In the genomic region with DNA sequence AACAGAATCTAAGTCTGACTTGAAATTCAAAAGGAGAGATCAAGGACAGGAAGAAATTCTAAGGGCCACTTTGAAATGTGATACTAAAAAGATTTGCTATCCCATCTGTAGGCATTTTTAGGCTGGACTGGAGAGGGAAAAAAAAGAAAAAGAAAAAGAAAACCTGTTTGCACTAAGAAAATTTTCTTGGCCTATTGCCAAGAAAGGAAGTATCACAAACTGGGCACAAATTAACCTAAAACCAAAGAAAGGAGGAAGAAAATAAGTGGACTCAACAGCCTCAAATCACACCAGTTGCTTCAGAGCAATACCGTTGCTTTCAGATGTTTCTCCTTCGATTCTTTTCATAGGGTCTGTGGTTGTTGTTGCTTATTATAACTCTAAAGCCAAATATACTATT, we compare ENCODE assay signal across 14 cellular contexts.
DNase-seq lines count a peak whose midpoint lies in the region; ATAC-seq and TF ChIP-seq lines count a peak whose summit lies in the region.
"Had no signal": no experiment of that assay in that cellular context is flagged by ENCODE, and none has a peak within 500 bp of the region (broad histone marks: within the 10 kb centered on the region; RNA-seq: fewer than 3 reads in every experiment).

No MANE protein-coding gene starts in this region.

- H3K9ac ChIP-seq in BLaER1 treated with 17β-estradiol and CSF1 and Interleukin-3, amounts not matched to agents 10 nM and 100 nM, result no peak overlapping the region; a peak in 1 of 22 replicates
- H3K9ac ChIP-seq: KMS-11 had no signal

- H3K9me3 ChIP-seq in BLaER1 treated with 17β-estradiol and CSF1 and Interleukin-3, amounts not matched to agents 10 nM and 100 nM (replicated peaks in 1 of 11), result no peaks in the 10 kb centered on the region

- H3K4me3 ChIP-seq in BLaER1 treated with 17β-estradiol and CSF1 and Interleukin-3, amounts not matched to agents 10 nM and 100 nM, result no peak overlapping the region
- H3K4me3 ChIP-seq: SK-N-MC had no signal

- H3K27me3 Mint-ChIP-seq in mesothelial cell of epicardium (ENCODE audit: low read depth), result no peaks in the 10 kb centered on the region
- H3K27me3 Mint-ChIP-seq in T-helper 2 cell treated with Interferon-gamma antibody and Interleukin-4, amounts not matched to agents 5 μg/mL and 100 μg/mL, for 36 hours (ENCODE audit: low read depth), result peaks cover 9% of the 10 kb centered on the region

- no peak for TF ChIP-seq CTCF in mesothelial cell of epicardium (IDR thresholded peaks at IDR 0.05; ENCODE audit: unreplicated experiment)

- ATAC-seq in GM18907 (IDR thresholded peaks at IDR 0.05; ENCODE audit: unreplicated experiment), result peak; percentile 10

- H3K4me3 Mint-ChIP-seq in mesothelial cell of epicardium, result peak overlapping the region; percentile 61
- no peak overlapping the region for H3K4me3 Mint-ChIP-seq in T-helper 2 cell treated with Interferon-gamma antibody and Interleukin-4, amounts not matched to agents 5 μg/mL and 100 μg/mL, for 36 hours
- H3K4me3 Mint-ChIP-seq: CD4-positive, alpha-beta T cell had no signal

- no peaks in the 10 kb centered on the region for H4K20me1 ChIP-seq in BLaER1 treated with 17β-estradiol and CSF1 and Interleukin-3, amounts not matched to agents 10 nM and 100 nM

- H3K27ac Mint-ChIP-seq in mesothelial cell of epicardium, result peak overlapping the region; percentile 58
- H3K27ac Mint-ChIP-seq in T-helper 2 cell treated with Interferon-gamma antibody and Interleukin-4, amounts not matched to agents 5 μg/mL and 100 μg/mL, for 36 hours, result no peak overlapping the region
- H3K27ac Mint-ChIP-seq: CD4-positive, alpha-beta T cell had no signal

- no peaks in the 10 kb centered on the region for H3K36me3 ChIP-seq in BLaER1 treated with 17β-estradiol and CSF1 and Interleukin-3, amounts not matched to agents 10 nM and 100 nM

- H3K27ac ChIP-seq in BLaER1 treated with 17β-estradiol and CSF1 and Interleukin-3, amounts not matched to agents 10 nM and 100 nM, result no peak overlapping the region
- H3K27ac ChIP-seq: KMS-11, SK-N-MC had no signal

- H3K4me1 Mint-ChIP-seq in mesothelial cell of epicardium, result peaks cover 31% of the 10 kb centered on the region
- H3K4me1 Mint-ChIP-seq in T-helper 2 cell treated with Interferon-gamma antibody and Interleukin-4, amounts not matched to agents 5 μg/mL and 100 μg/mL, for 36 hours (ENCODE audit: low read depth), result peaks cover 2% of the 10 kb centered on the region

- no peak for TF ChIP-seq RAD21 in Ishikawa (IDR thresholded peaks at IDR 0.05; ENCODE audit: low read depth)

- H3K27me3 ChIP-seq in BLaER1 treated with 17β-estradiol and CSF1 and Interleukin-3, amounts not matched to agents 10 nM and 100 nM, result no peaks in the 10 kb centered on the region

- no peaks in the 10 kb centered on the region for H3K36me3 Mint-ChIP-seq in mesothelial cell of epicardium
- H3K36me3 Mint-ChIP-seq in T-helper 2 cell treated with Interferon-gamma antibody and Interleukin-4, amounts not matched to agents 5 μg/mL and 100 μg/mL, for 36 hours (ENCODE audit: low read depth), result no peaks in the 10 kb centered on the region

- H3K4me2 ChIP-seq in BLaER1 treated with 17β-estradiol and CSF1 and Interleukin-3, amounts not matched to agents 10 nM and 100 nM, result peak overlapping the region in 9 of 11 experiments; percentile 70 to 92 (median 84); a peak in 15 of 22 replicates
- H3K4me2 ChIP-seq: KMS-11 had no signal

- H3K9me3 Mint-ChIP-seq in mesothelial cell of epicardium, result no peaks in the 10 kb centered on the region
- no peaks in the 10 kb centered on the region for H3K9me3 Mint-ChIP-seq in T-helper 2 cell treated with Interferon-gamma antibody and Interleukin-4, amounts not matched to agents 5 μg/mL and 100 μg/mL, for 36 hours
- H3K9me3 Mint-ChIP-seq: CD4-positive, alpha-beta T cell had no signal

- H3K4me1 ChIP-seq in BLaER1 treated with 17β-estradiol and CSF1 and Interleukin-3, amounts not matched to agents 10 nM and 100 nM, result peaks cover 6 to 37% (median 25%) of the 10 kb centered on the region in 10 experiments; a peak in 19 of 20 replicates

- TF ChIP-seq EP300 in Ishikawa (IDR thresholded peaks at IDR 0.05; ENCODE audit: borderline replicate concordance), result no peak

- no peak for DNase-seq in mesothelial cell of epicardium (ENCODE audit: low spot score in 2 of 2, unreplicated experiment in 2 of 2)
- DNase-seq in effector CD4-positive, alpha-beta T cell, result no peak
- DNase-seq in stimulated activated CD4-positive, alpha-beta T cell treated with anti-CD3 and anti-CD28 coated beads, Interleukin-12 subunit alpha, Interleukin-12 subunit beta, amount 100 ng/mL, for 4 hours, result no peak
- no peak for DNase-seq in T-helper 2 cell treated with Interferon-gamma antibody and Interleukin-4, amounts not matched to agents 5 μg/mL and 100 μg/mL, for 36 hours (ENCODE audit: low spot score)
- DNase-seq: CD4-positive, alpha-beta T cell; GF-D8; NCI-H2081 treated with DMSO at 0.1 percent for 48 hours; NCI-H510A treated with DMSO at 0.1 percent for 48 hours; Right ventricle myocardium superior had no signal

TF ChIP-seq in Ishikawa, 13 proteins besides CTCF, POLR2A, EP300 and RAD21:
- TF ChIP-seq TEAD4 (IDR thresholded peaks at IDR 0.05), result no peak
- 0 out of 2 replicates have a peak, but pooled peaks have one; percentile 34 for TF ChIP-seq NFIC (IDR thresholded peaks at IDR 0.05)
TF ChIP-seq in Ishikawa: peak in this region for 1.
